Comparison of ENCODE assay signal across 14 cellular contexts in the genomic region with DNA sequence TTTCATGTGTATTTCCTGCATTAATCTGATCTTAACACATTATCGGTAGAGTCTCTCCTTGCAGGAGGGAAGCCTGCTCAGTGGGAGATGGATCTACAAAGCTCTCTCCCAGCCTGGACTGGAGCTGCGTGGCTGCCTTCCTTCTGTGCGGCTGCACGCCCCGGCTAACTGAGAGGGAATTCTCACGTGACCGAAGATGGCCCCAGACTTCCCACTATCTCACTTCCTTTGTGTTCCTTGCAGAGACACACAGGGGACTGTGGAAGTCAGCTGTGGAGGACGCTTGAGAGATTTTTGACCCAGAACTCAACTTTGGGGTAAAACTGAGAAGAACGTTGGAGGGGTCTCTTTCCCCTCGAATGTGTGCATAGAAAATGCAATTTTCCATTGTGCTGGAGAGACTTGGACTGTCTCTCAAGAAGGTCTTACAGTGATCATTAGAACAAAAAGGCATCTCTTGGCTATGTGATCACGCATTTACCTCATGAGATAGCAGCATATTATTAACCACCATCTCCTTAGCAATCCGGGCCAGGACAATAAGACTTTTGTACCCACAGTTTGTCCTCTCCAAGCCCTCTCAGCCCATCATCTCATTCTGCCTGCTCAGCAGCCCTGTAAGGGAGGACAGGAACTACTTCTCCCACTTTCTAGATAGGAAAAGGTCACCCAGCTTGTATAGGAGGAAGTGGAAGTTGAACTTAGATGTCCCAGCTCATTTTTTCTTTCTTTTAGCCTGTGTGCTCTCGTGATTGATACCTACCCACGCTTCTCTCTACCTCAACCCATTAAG. TPM values are rescaled to one million over a fixed set of nuclear protein-coding genes. Genes with fewer than 3 reads are reported as not detected.
A peak's percentile ranks its signal among the peaks of the same experiment; 100 is the strongest.
DNase-seq lines count a peak whose midpoint lies in the region; ATAC-seq, FAIRE-seq and TF ChIP-seq lines count a peak whose summit lies in the region.
"Had no signal": no experiment of that assay in that cellular context is flagged by ENCODE, and none has a peak within 500 bp of the region (broad histone marks: within the 10 kb centered on the region; RNA-seq: fewer than 3 reads in every experiment).

No MANE protein-coding gene starts in this region.

- H3K9me3 ChIP-seq in gastroesophageal sphincter (no peaks in the 10 kb centered on the region), psoas muscle (no peaks in the 10 kb centered on the region)
- H3K9me3 ChIP-seq: Peyer's patch had no signal

- H3K36me3 ChIP-seq in gastroesophageal sphincter (no peaks in the 10 kb centered on the region), psoas muscle (ENCODE audit: insufficient read depth in 1 of 2, low read depth in 1 of 2) (no peaks in the 10 kb centered on the region)
- H3K36me3 ChIP-seq: Peyer's patch had no signal

- TF ChIP-seq POLR2A in gastroesophageal sphincter (IDR thresholded peaks at IDR 0.05): no peak

- H3K4me3 ChIP-seq in gastroesophageal sphincter (no peak overlapping the region), psoas muscle (no peak overlapping the region)
- H3K4me3 ChIP-seq: Peyer's patch had no signal

- WGBS in gastroesophageal sphincter (ENCODE audit: low coverage in 1 of 2), 2 donors: 75 to 76% methylated on average over 7 to 10 of the region's 14 CpGs
- WGBS in psoas muscle, 3 donors: 45 to 58% (median 55%) methylated on average over 14 of the region's 14 CpGs

- peaks cover 26 to 75% (median 32%) of the 10 kb centered on the region in 3 donors for H3K4me1 ChIP-seq in gastroesophageal sphincter
- peaks cover 57% of the 10 kb centered on the region for H3K4me1 ChIP-seq in psoas muscle

- no peak for DNase-seq in GM18507 (ENCODE audit: extremely low spot score, insufficient read length, low read depth)
- peak in 1 of 2 donors; percentile 49 for DNase-seq in psoas muscle
- no peak for DNase-seq in DMS79 treated with DMSO at 0.1 percent for 48 hours (lab: John Stamatoyannopoulos, UW)
- no peak for DNase-seq in NCI-H1930 (lab: John Stamatoyannopoulos, UW)
- DNase-seq: activated T-cell treated with anti-CD3 and anti-CD28 coated beads for 4 hours; aorta; CD4-positive, alpha-beta memory T cell; NCI-H1417 treated with DMSO at 0.1 percent for 48 hours had no signal

- peak; percentile 18 for FAIRE-seq in GM18507 (lab: Jason Lieb, UNC)
- FAIRE-seq: endometrium had no signal

- intact Hi-C loops in psoas muscle (cut with DNase I): no loop called here

- H3K27me3 ChIP-seq in gastroesophageal sphincter: no peaks in the 10 kb centered on the region
- H3K27me3 ChIP-seq in psoas muscle (ENCODE audit: insufficient read depth in 3 of 3, low read length in 2 of 3): no peaks in the 10 kb centered on the region
- H3K27me3 ChIP-seq: Peyer's patch had no signal

- ATAC-seq in gastroesophageal sphincter: no peak
- no peak for ATAC-seq in psoas muscle
- ATAC-seq in HG03354 (IDR thresholded peaks at IDR 0.05; ENCODE audit: poor library complexity, severe bottlenecking, unreplicated experiment): no peak
- no peak for ATAC-seq in GM21717 (IDR thresholded peaks at IDR 0.05; ENCODE audit: unreplicated experiment)

- no peak for TF ChIP-seq CTCF in gastroesophageal sphincter (IDR thresholded peaks at IDR 0.05)
- TF ChIP-seq CTCF in psoas muscle (IDR thresholded peaks at IDR 0.05): no peak

- no peak for TF ChIP-seq EP300 in gastroesophageal sphincter (IDR thresholded peaks at IDR 0.05)

- H3K27ac ChIP-seq in gastroesophageal sphincter: peak overlapping the region in 3 of 4 donors; percentile 24 to 99 (median 95)
- peak overlapping the region; percentile 98 for H3K27ac ChIP-seq in psoas muscle

TF ChIP-seq in PFSK-1, 5 proteins besides CTCF, POLR2A, EP300 and RAD21:
- TF ChIP-seq FOXP2 (optimal IDR thresholded peaks at IDR 0.05; ENCODE audit: borderline replicate concordance, extremely low read depth, extremely low read length, insufficient read depth) (no peak), POLR2AphosphoS5 (IDR thresholded peaks at IDR 0.05; ENCODE audit: low read depth, low read length) (peak; percentile 61; the same call in 1 of the 2 replicates), REST (IDR thresholded peaks at IDR 0.05; ENCODE audit: insufficient read depth in 1 of 2, low read depth in 2 of 2, low read length in 2 of 2) (no peak), TAF1 (IDR thresholded peaks at IDR 0.05; ENCODE audit: borderline replicate concordance, insufficient read depth, low read length) (peak; percentile 59; the same call in 1 of the 2 replicates)

RNA-seq across cellular contexts. Expression of gene TARBP1, which starts 49.3 kb away (rescaled TPM):
- 19.9 TPM for polyA plus RNA-seq in PFSK-1 (2012; ENCODE audit: insufficient read length, low read depth)
- total RNA-seq in gastroesophageal sphincter (1 to 10 TPM; 6.7 to 9.6 (median 8.7) TPM), psoas muscle (10 to 100 TPM in 1 of 4 donors, 1 to 10 TPM in 3; 5.8 to 10.5 (median 9.0) TPM)
- polyA plus RNA-seq in psoas muscle: 10 to 100 TPM in 1 of 3 donors, 1 to 10 TPM in 2; 5.8 to 10.4 (median 6.6) TPM
